ENCODE assay signal across 8 cellular contexts in the genomic region with DNA sequence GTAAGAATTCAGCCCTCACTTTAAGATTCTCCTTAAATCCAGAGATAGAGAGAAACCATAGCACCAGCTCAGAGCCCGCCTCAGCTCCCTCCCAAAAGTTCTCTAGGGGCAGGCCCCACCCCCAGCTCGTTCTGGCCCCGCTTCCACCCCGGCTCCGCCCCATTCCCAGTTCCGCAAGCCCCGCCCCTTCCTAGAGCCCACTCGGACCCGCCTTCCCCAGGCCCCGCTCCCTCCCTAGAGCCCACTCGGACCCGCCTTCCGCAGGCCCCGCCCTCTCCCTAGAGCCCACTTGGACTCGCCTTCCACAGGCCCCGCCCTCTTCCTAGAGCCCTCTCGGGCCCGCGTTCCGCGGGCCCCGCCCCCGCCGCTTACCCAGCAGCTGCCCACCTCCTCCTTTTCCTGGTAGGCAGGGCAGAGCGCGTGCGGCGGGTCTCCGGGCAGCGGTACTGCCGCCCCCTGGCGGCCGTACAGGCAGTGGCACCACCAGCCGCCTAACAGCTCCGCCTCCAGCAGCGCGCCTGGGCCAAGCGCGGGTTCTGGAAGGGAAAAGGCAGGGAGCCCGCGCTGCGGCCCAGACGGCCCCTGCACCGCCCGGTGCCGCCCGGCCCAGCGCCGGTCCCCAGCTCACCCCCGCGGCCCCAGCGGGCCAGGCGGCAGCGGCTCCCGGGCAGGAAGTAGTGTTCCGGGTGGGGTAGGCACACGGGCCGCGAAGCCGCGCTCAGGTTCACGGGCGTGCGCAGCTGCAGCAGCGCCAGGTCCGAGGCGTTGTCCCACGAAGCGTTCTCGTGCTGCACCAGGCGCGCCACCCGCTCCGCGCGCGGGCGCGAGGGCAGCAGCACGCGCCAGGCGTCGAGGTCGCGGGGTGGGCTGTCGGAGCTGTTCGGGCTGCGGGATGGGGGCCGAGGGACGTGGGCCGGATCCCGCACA. TPM values are rescaled to one million over a fixed set of nuclear protein-coding genes. Genes with fewer than 3 reads are reported as not detected.
DNase-seq lines count a peak whose midpoint lies in the region; ATAC-seq and TF ChIP-seq lines count a peak whose summit lies in the region.

No MANE protein-coding gene starts in this region.

- peak overlapping the region; percentile 69 for H3K4me2 ChIP-seq in SK-N-SH

- H3K27me3 ChIP-seq in SK-N-SH (ENCODE audit: insufficient read depth) (no peaks in the 10 kb centered on the region), thymus (ENCODE audit: control insufficient read depth, insufficient read depth) (no peaks in the 10 kb centered on the region)

- H3K4me3 ChIP-seq in SK-N-SH (ENCODE audit: low read depth in 2 of 2, low read length in 1 of 2), result peak overlapping the region; percentile 46 to 62
- H3K4me3 ChIP-seq in thymus (ENCODE audit: low read length), result peak overlapping the region; percentile 64

- no peaks in the 10 kb centered on the region for H3K9me2 ChIP-seq in SK-N-SH

- no peaks in the 10 kb centered on the region for H3K36me3 Mint-ChIP-seq in activated naive CD4-positive, alpha-beta T cell treated with anti-CD3 and anti-CD28 coated beads, Interleukin-2, amount 50 U/mL, for 72 hours
- H3K36me3 Mint-ChIP-seq in glutamatergic neuron (ENCODE audit: unreplicated experiment), result no peaks in the 10 kb centered on the region
- H3K36me3 Mint-ChIP-seq in osteocyte (ENCODE audit: unreplicated experiment), result no peaks in the 10 kb centered on the region

- H3K4me3 Mint-ChIP-seq in glutamatergic neuron (ENCODE audit: unreplicated experiment) (peak overlapping the region; percentile 78), osteocyte (ENCODE audit: unreplicated experiment) (peak overlapping the region; percentile 72)

- no peaks in the 10 kb centered on the region for H3K9me3 Mint-ChIP-seq in activated naive CD4-positive, alpha-beta T cell treated with anti-CD3 and anti-CD28 coated beads, Interleukin-2, amount 50 U/mL, for 72 hours
- H3K9me3 Mint-ChIP-seq in glutamatergic neuron (ENCODE audit: unreplicated experiment) (peaks cover 6% of the 10 kb centered on the region), osteocyte (ENCODE audit: unreplicated experiment) (no peaks in the 10 kb centered on the region)

- no peaks in the 10 kb centered on the region for H3K79me2 ChIP-seq in SK-N-SH (ENCODE audit: insufficient read depth)

- H3K9ac ChIP-seq in SK-N-SH, result peak overlapping the region; percentile 54; the same call in 1 of the 2 replicates

- DNase-seq in GM10266 (ENCODE audit: extremely low spot score) (peak; percentile 100), NCI-H1092 (lab: John Stamatoyannopoulos, UW) (peak; percentile 98), SK-N-SH (peak; percentile 100), glutamatergic neuron (peak; percentile 99), osteocyte (ENCODE audit: extremely low spot score, unreplicated experiment) (peak; percentile 100)
- peak; percentile 98 to 99 for DNase-seq in activated naive CD4-positive, alpha-beta T cell treated with anti-CD3 and anti-CD28 coated beads, Interleukin-2, amount 50 U/mL, for 72 hours (ENCODE audit: low spot score in 2 of 2)

- no peaks in the 10 kb centered on the region for H4K20me1 ChIP-seq in SK-N-SH (ENCODE audit: insufficient read depth)

- WGBS in SK-N-SH (ENCODE audit: low lambda C conversion rate), result under 1% methylated on average over 27 of the region's 92 CpGs
- 10% methylated on average over 92 of the region's 92 CpGs for WGBS in thymus

- H3K27ac ChIP-seq in SK-N-SH (ENCODE audit: low read depth in 2 of 2, low read length in 1 of 2) (peak overlapping the region; percentile 62 to 78), thymus (ENCODE audit: low read depth) (peak overlapping the region; percentile 81)

- peak; percentile 81 for ATAC-seq in HG02623 (IDR thresholded peaks at IDR 0.05; ENCODE audit: unreplicated experiment)
- peak; percentile 86 to 96 for ATAC-seq in activated naive CD4-positive, alpha-beta T cell treated with anti-CD3 and anti-CD28 coated beads, Interleukin-2, amount 50 U/mL, for 72 hours

- POLR2A ChIA-PET in SK-N-SH (lab: Yijun Ruan, JAX), result interaction anchor here (0.7 to 2.7 kb wide), 10 partner anchors 10 to 318 kb away, joined by 3 to 43 read pairs (median 5); a partner anchor contains a TSS

- H3K27me3 Mint-ChIP-seq in glutamatergic neuron (ENCODE audit: unreplicated experiment), result peaks cover 10% of the 10 kb centered on the region
- peaks cover 12% of the 10 kb centered on the region for H3K27me3 Mint-ChIP-seq in osteocyte (ENCODE audit: unreplicated experiment)

- TF ChIP-seq EP300 in SK-N-SH (IDR thresholded peaks at IDR 0.05; ENCODE audit: borderline replicate concordance in 1 of 2, low read depth in 1 of 2, low read length in 1 of 2), result no peak

- H3K4me1 Mint-ChIP-seq in glutamatergic neuron (ENCODE audit: low read depth, unreplicated experiment) (peaks cover 2% of the 10 kb centered on the region), osteocyte (ENCODE audit: unreplicated experiment) (peaks cover 14% of the 10 kb centered on the region)

- H3K27ac Mint-ChIP-seq in activated naive CD4-positive, alpha-beta T cell treated with anti-CD3 and anti-CD28 coated beads, Interleukin-2, amount 50 U/mL, for 72 hours, result peak overlapping the region; percentile 65 to 81
- peak overlapping the region; percentile 73 for H3K27ac Mint-ChIP-seq in glutamatergic neuron (ENCODE audit: unreplicated experiment)
- peak overlapping the region; percentile 94 for H3K27ac Mint-ChIP-seq in osteocyte (ENCODE audit: unreplicated experiment)

- peak overlapping the region; percentile 95 for H2AFZ ChIP-seq in SK-N-SH (ENCODE audit: low read depth)

- TF ChIP-seq RAD21 in SK-N-SH (IDR thresholded peaks at IDR 0.05; ENCODE audit: low read length), result peak; percentile 74

- CTCF ChIA-PET in SK-N-SH (lab: Yijun Ruan, JAX), result interaction anchor here (0.7 to 4.6 kb wide), 44 partner anchors 9 to 319 kb away, joined by 3 to 38 read pairs (median 5); a partner anchor contains a TSS

- peaks cover 12 to 22% of the 10 kb centered on the region in 2 experiments; a peak in 2 of 4 replicates for H3K4me1 ChIP-seq in SK-N-SH (ENCODE audit: control insufficient read depth in 1 of 2, insufficient read depth in 2 of 2, low read depth in 1 of 2, low read length in 1 of 2)
- H3K4me1 ChIP-seq in thymus (ENCODE audit: control insufficient read depth, insufficient read depth, low read length), result peaks cover 10% of the 10 kb centered on the region

- peaks cover 10% of the 10 kb centered on the region for H3F3A ChIP-seq in SK-N-SH (replicated peaks; ENCODE audit: insufficient read depth)

- no peaks in the 10 kb centered on the region for H3K36me3 ChIP-seq in SK-N-SH (replicated peaks in 1 of 2; ENCODE audit: control insufficient read depth in 1 of 2, insufficient read depth in 2 of 2, low read length in 1 of 2)
- no peaks in the 10 kb centered on the region for H3K36me3 ChIP-seq in thymus (ENCODE audit: control insufficient read depth, insufficient read depth)

- no peaks in the 10 kb centered on the region for H3K9me3 ChIP-seq in SK-N-SH
- H3K9me3 ChIP-seq in thymus (ENCODE audit: control insufficient read depth), result peaks cover 1% of the 10 kb centered on the region

- TF ChIP-seq CTCF in GM10266 (IDR thresholded peaks at IDR 0.05; ENCODE audit: control insufficient read depth, insufficient read depth, low read depth, missing control alignments), result peak; percentile 95
- peak; percentile 80 for TF ChIP-seq CTCF in SK-N-SH (IDR thresholded peaks at IDR 0.05)
- TF ChIP-seq CTCF in glutamatergic neuron (IDR thresholded peaks at IDR 0.05; ENCODE audit: partially characterized antibody, unreplicated experiment), result peak; percentile 100
- TF ChIP-seq CTCF in osteocyte (IDR thresholded peaks at IDR 0.05), result peak; percentile 97

TF ChIP-seq in SK-N-SH, 30 proteins besides CTCF, POLR2A, EP300 and RAD21 (continues in another document):
- TF ChIP-seq GATA2 (CRISPR knock-in tag; IDR thresholded peaks at IDR 0.05), result no peak
- TF ChIP-seq NRF1 (IDR thresholded peaks at IDR 0.05; ENCODE audit: low read depth, low read length), result peak; percentile 51
- TF ChIP-seq FOXJ3 (CRISPR knock-in tag; IDR thresholded peaks at IDR 0.05), result no peak
- TF ChIP-seq RXRA (IDR thresholded peaks at IDR 0.05; ENCODE audit: borderline replicate concordance, low read depth), result no peak
- TF ChIP-seq FOXM1 (IDR thresholded peaks at IDR 0.05; ENCODE audit: low read depth), result no peak

RNA-seq across cellular contexts. Expression of a gene that starts 6.8 kb away (rescaled TPM):
- polyA plus RNA-seq in SK-N-SH (2012; rRNA removed) (0.05 and 0.07 TPM in 2 replicates), thymus (18.2 TPM)
- 0.05 and 0.13 TPM in 2 replicates for polyA plus RNA-seq in SK-N-SH (2012; cell fraction: cytosol; rRNA removed)
- polyA plus RNA-seq in SK-N-SH (2012; cell fraction: nucleus; rRNA removed), result 0.11 and 0.14 TPM in 2 replicates
- total RNA-seq in activated naive CD4-positive, alpha-beta T cell treated with anti-CD3 and anti-CD28 coated beads, Interleukin-2, amount 50 U/mL, for 72 hours, result not detected
- total RNA-seq in glutamatergic neuron (ENCODE audit: unreplicated experiment) (not detected), osteocyte (not detected in 2 replicates)

RNA-seq across cellular contexts. Expression of a gene that starts 7.5 kb away (rescaled TPM):
- 0.36 and 0.49 TPM in 2 replicates for polyA plus RNA-seq in SK-N-SH (2012; rRNA removed)
- polyA plus RNA-seq in SK-N-SH (2012; cell fraction: cytosol; rRNA removed), result 0.10 and 0.12 TPM in 2 replicates
- polyA plus RNA-seq in SK-N-SH (2012; cell fraction: nucleus; rRNA removed), result 0.79 and 1.6 TPM in 2 replicates
- 1 to 10 TPM; 1.0 to 1.1 TPM for total RNA-seq in activated naive CD4-positive, alpha-beta T cell treated with anti-CD3 and anti-CD28 coated beads, Interleukin-2, amount 50 U/mL, for 72 hours
- total RNA-seq in glutamatergic neuron (ENCODE audit: unreplicated experiment), result 0.61 TPM
- 0.67 and 0.76 TPM in 2 replicates for total RNA-seq in osteocyte
- polyA plus RNA-seq in thymus, result 4.3 TPM

RNA-seq across cellular contexts. Expression of a gene that starts 24.9 kb away (rescaled TPM):
- polyA plus RNA-seq in SK-N-SH (2012; rRNA removed), result 51.8 and 52.0 TPM in 2 replicates
- 36.2 and 44.6 TPM in 2 replicates for polyA plus RNA-seq in SK-N-SH (2012; cell fraction: cytosol; rRNA removed)
- 94.8 and 120 TPM in 2 replicates for polyA plus RNA-seq in SK-N-SH (2012; cell fraction: nucleus; rRNA removed)
- 10 to 100 TPM; 57.8 to 88.5 TPM for total RNA-seq in activated naive CD4-positive, alpha-beta T cell treated with anti-CD3 and anti-CD28 coated beads, Interleukin-2, amount 50 U/mL, for 72 hours
- total RNA-seq in glutamatergic neuron (ENCODE audit: unreplicated experiment), result 61.2 TPM
- total RNA-seq in osteocyte, result 56.0 and 56.5 TPM in 2 replicates
- 72.9 TPM for polyA plus RNA-seq in thymus

RNA-seq across cellular contexts. Expression of a gene that starts 34.2 kb away (rescaled TPM):
- polyA plus RNA-seq in SK-N-SH (2012; rRNA removed) (57.9 and 73.2 TPM in 2 replicates), thymus (16.7 TPM)
- 30.1 and 46.9 TPM in 2 replicates for polyA plus RNA-seq in SK-N-SH (2012; cell fraction: cytosol; rRNA removed)
- 72.8 and 93.1 TPM in 2 replicates for polyA plus RNA-seq in SK-N-SH (2012; cell fraction: nucleus; rRNA removed)
- total RNA-seq in activated naive CD4-positive, alpha-beta T cell treated with anti-CD3 and anti-CD28 coated beads, Interleukin-2, amount 50 U/mL, for 72 hours, result 10 to 100 TPM; 18.3 to 61.0 TPM
- total RNA-seq in glutamatergic neuron (ENCODE audit: unreplicated experiment) (62.4 TPM), osteocyte (38.8 and 39.3 TPM in 2 replicates)

RNA-seq across cellular contexts. Expression of a gene that starts 37.6 kb away (rescaled TPM):
- polyA plus RNA-seq in SK-N-SH (2012; rRNA removed), result 298 and 429 TPM in 2 replicates
- 348 and 487 TPM in 2 replicates for polyA plus RNA-seq in SK-N-SH (2012; cell fraction: cytosol; rRNA removed)
- 643 and 809 TPM in 2 replicates for polyA plus RNA-seq in SK-N-SH (2012; cell fraction: nucleus; rRNA removed)
- total RNA-seq in activated naive CD4-positive, alpha-beta T cell treated with anti-CD3 and anti-CD28 coated beads, Interleukin-2, amount 50 U/mL, for 72 hours, result 100 to 1,000 TPM; 486 to 763 TPM
- 473 TPM for total RNA-seq in glutamatergic neuron (ENCODE audit: unreplicated experiment)
- total RNA-seq in osteocyte, result 334 and 346 TPM in 2 replicates
- 478 TPM for polyA plus RNA-seq in thymus

Comparison
In these comparisons a context has a peak if more than half of its experiments do, and no peak if none do; other contexts are left out.
1. Peak in every context shown above with its lines: DNase-seq, ATAC-seq, H3K4me3 ChIP-seq and H3K27ac ChIP-seq.